Comparison of ENCODE assay signal across 28 cellular contexts in the genomic region with DNA sequence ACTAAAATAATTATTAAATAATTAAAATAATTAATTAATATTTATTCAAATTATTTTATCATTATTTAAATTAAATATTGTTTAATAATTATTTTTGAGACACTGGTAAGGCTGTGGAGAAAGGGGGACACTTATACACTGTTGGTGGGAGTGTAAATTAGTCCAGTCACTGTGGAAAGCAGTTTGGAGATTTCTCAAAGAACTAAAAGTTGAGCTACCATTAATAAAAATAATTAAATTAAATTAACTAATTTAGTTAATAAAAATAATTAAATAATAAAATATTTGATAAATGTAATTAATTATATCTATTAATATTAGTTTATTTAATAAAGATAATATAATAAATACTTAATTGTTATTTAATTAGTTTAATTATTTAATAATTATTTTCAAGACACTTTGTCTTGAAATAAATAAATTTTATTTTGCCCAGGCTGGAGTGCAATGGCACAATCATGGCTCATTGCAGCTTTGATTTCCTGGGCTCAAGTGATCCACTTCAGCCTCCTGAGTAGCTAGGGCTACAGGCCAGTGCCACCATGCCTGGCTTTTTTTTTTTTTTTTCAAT.
"Had no signal": no experiment of that assay in that cellular context is flagged by ENCODE, and none has a peak within 500 bp of the region (broad histone marks: within the 10 kb centered on the region; RNA-seq: fewer than 3 reads in every experiment).

No MANE protein-coding gene starts in this region.

- H3K27me3 Mint-ChIP-seq: stimulated activated memory B cell treated with anti-CD40 and anti-IgM and Interleukin-4, amounts not matched to agents 10 μg/mL and 1 μg/mL and 100 μg/mL, for 72 hours; stimulated activated naive CD8-positive, alpha-beta T cell treated with anti-CD3 and anti-CD28 coated beads, Interleukin-15, amount 100 ng/mL, for 72 hours; stimulated activated naive CD8-positive, alpha-beta T cell treated with anti-CD3 and anti-CD28 coated beads, Interleukin-15, Interleukin-2, amounts not matched to agents 100 ng/mL and 50 ng/mL, for 24 hours had no signal

- H3K36me3 Mint-ChIP-seq: stimulated activated effector memory CD8-positive, alpha-beta T cell treated with anti-CD3 and anti-CD28 coated beads, Interleukin-12 subunit alpha, Interleukin-12 subunit beta, amount 100 ng/mL, for 72 hours; stimulated activated memory B cell treated with anti-CD40 and anti-IgM and Interleukin-4, amounts not matched to agents 10 μg/mL and 1 μg/mL and 100 μg/mL, for 72 hours; stimulated activated naive B cell treated with anti-CD40 and anti-IgM and Interleukin-4, amounts not matched to agents 10 μg/mL and 1 μg/mL and 100 μg/mL, for 72 hours; type B pancreatic cell had no signal

- H3K9me3 ChIP-seq: stomach, suprapubic skin, thoracic aorta, thyroid gland, tibial artery, tibial nerve, transverse colon, upper lobe of left lung, upper lobe of right lung, uterus, vagina had no signal

- H3K9me3 Mint-ChIP-seq: stimulated activated effector memory CD8-positive, alpha-beta T cell treated with anti-CD3 and anti-CD28 coated beads, Interleukin-12 subunit alpha, Interleukin-12 subunit beta, amount 100 ng/mL, for 72 hours; stimulated activated naive B cell treated with anti-CD40 and anti-IgM and Interleukin-4, amounts not matched to agents 10 μg/mL and 1 μg/mL and 100 μg/mL, for 72 hours; stimulated activated naive CD8-positive, alpha-beta T cell treated with anti-CD3 and anti-CD28 coated beads, Interleukin-15, amount 100 ng/mL, for 72 hours; stimulated activated naive CD8-positive, alpha-beta T cell treated with anti-CD3 and anti-CD28 coated beads, Interleukin-15, Interleukin-2, amounts not matched to agents 100 ng/mL and 50 ng/mL, for 24 hours; type B pancreatic cell had no signal

- H3K27me3 ChIP-seq: stomach, suprapubic skin, thyroid gland, tibial artery, tibial nerve, transverse colon, upper lobe of left lung, upper lobe of right lung, uterus, vagina had no signal

- DNase-seq: stimulated activated CD4-positive, alpha-beta T cell treated with anti-CD3 and anti-CD28 coated beads, Interleukin-2, amount 100 ng/mL, for 48 hours; stimulated activated CD4-positive, alpha-beta T cell treated with anti-CD3 and anti-CD28 coated beads, Interleukin-4, amount 100 ng/mL, for 1 hour; stimulated activated CD4-positive, alpha-beta T cell treated with anti-CD3 and anti-CD28 coated beads, Interleukin-4, amount 100 ng/mL, for 24 hours; stimulated activated CD4-positive, alpha-beta T cell treated with anti-CD3 and anti-CD28 coated beads, Interleukin-4, amount 100 ng/mL, for 4 hours; stimulated activated CD8-positive, alpha-beta memory T cell treated with anti-CD3 and anti-CD28 coated beads, Interleukin-4, amount 100 ng/mL, for 48 hours; stimulated activated naive B cell treated with anti-CD40 and anti-IgM and Interleukin-4, amounts not matched to agents 10 μg/mL and 1 μg/mL and 100 μg/mL, for 72 hours; stimulated activated naive CD4-positive, alpha-beta T cell; stimulated activated naive CD4-positive, alpha-beta T cell treated with Interleukin-2 at 50 U/mL for 16 hours; stimulated activated naive CD8-positive, alpha-beta T cell treated with anti-CD3 and anti-CD28 coated beads, Interleukin-15, amount 100 ng/mL, for 72 hours; stimulated activated naive CD8-positive, alpha-beta T cell treated with anti-CD3 and anti-CD28 coated beads, Interleukin-15, Interleukin-2, amounts not matched to agents 100 U/mL and 50 U/mL, for 24 hours; stomach; substantia nigra; thyroid gland; tibial artery; transverse colon; trophoblast cell; upper lobe of left lung; upper lobe of right lung; uterus had no signal

- FAIRE-seq: urothelium cell line had no signal

- H3K27ac Mint-ChIP-seq: stimulated activated effector memory CD8-positive, alpha-beta T cell treated with anti-CD3 and anti-CD28 coated beads, Interleukin-12 subunit alpha, Interleukin-12 subunit beta, amount 100 ng/mL, for 72 hours; stimulated activated memory B cell treated with anti-CD40 and anti-IgM and Interleukin-4, amounts not matched to agents 10 μg/mL and 1 μg/mL and 100 μg/mL, for 72 hours; stimulated activated naive B cell treated with anti-CD40 and anti-IgM and Interleukin-4, amounts not matched to agents 10 μg/mL and 1 μg/mL and 100 μg/mL, for 72 hours; stimulated activated naive CD8-positive, alpha-beta T cell treated with anti-CD3 and anti-CD28 coated beads, Interleukin-15, amount 100 ng/mL, for 72 hours; stimulated activated naive CD8-positive, alpha-beta T cell treated with anti-CD3 and anti-CD28 coated beads, Interleukin-15, Interleukin-2, amounts not matched to agents 100 ng/mL and 50 ng/mL, for 24 hours; type B pancreatic cell had no signal

- H3K4me3 ChIP-seq: stomach, suprapubic skin, thoracic aorta, thyroid gland, tibial artery, tibial nerve, transverse colon, upper lobe of left lung, upper lobe of right lung, uterus, vagina had no signal

- H3K36me3 ChIP-seq: stomach, suprapubic skin, thoracic aorta, thyroid gland, tibial artery, tibial nerve, transverse colon, upper lobe of left lung, upper lobe of right lung, uterus, vagina had no signal

- H3K4me3 Mint-ChIP-seq: stimulated activated effector memory CD8-positive, alpha-beta T cell treated with anti-CD3 and anti-CD28 coated beads, Interleukin-12 subunit alpha, Interleukin-12 subunit beta, amount 100 ng/mL, for 72 hours; stimulated activated memory B cell treated with anti-CD40 and anti-IgM and Interleukin-4, amounts not matched to agents 10 μg/mL and 1 μg/mL and 100 μg/mL, for 72 hours; stimulated activated naive B cell treated with anti-CD40 and anti-IgM and Interleukin-4, amounts not matched to agents 10 μg/mL and 1 μg/mL and 100 μg/mL, for 72 hours; stimulated activated naive CD8-positive, alpha-beta T cell treated with anti-CD3 and anti-CD28 coated beads, Interleukin-15, amount 100 ng/mL, for 72 hours; stimulated activated naive CD8-positive, alpha-beta T cell treated with anti-CD3 and anti-CD28 coated beads, Interleukin-15, Interleukin-2, amounts not matched to agents 100 ng/mL and 50 ng/mL, for 24 hours; type B pancreatic cell had no signal

- H3K4me1 ChIP-seq: stomach, suprapubic skin, thyroid gland, tibial artery, tibial nerve, transverse colon, upper lobe of left lung, upper lobe of right lung, uterus, vagina had no signal

- H3K27ac ChIP-seq: stomach, suprapubic skin, thoracic aorta, thyroid gland, tibial artery, tibial nerve, transverse colon, upper lobe of left lung, upper lobe of right lung, uterus, vagina had no signal

- ATAC-seq: stimulated activated effector memory CD8-positive, alpha-beta T cell treated with anti-CD3 and anti-CD28 coated beads, Interleukin-12 subunit alpha, Interleukin-12 subunit beta, amount 100 ng/mL, for 72 hours; stimulated activated memory B cell treated with anti-CD40 and anti-IgM and Interleukin-4, amounts not matched to agents 10 μg/mL and 1 μg/mL and 100 μg/mL, for 72 hours; stimulated activated naive B cell treated with anti-CD40 and anti-IgM and Interleukin-4, amounts not matched to agents 10 μg/mL and 1 μg/mL and 100 μg/mL, for 72 hours; stimulated activated naive CD8-positive, alpha-beta T cell treated with anti-CD3 and anti-CD28 coated beads, Interleukin-15, amount 100 ng/mL, for 72 hours; stimulated activated naive CD8-positive, alpha-beta T cell treated with anti-CD3 and anti-CD28 coated beads, Interleukin-15, Interleukin-2, amounts not matched to agents 100 U/mL and 50 U/mL, for 24 hours; upper lobe of right lung had no signal
